In the genomic region with DNA sequence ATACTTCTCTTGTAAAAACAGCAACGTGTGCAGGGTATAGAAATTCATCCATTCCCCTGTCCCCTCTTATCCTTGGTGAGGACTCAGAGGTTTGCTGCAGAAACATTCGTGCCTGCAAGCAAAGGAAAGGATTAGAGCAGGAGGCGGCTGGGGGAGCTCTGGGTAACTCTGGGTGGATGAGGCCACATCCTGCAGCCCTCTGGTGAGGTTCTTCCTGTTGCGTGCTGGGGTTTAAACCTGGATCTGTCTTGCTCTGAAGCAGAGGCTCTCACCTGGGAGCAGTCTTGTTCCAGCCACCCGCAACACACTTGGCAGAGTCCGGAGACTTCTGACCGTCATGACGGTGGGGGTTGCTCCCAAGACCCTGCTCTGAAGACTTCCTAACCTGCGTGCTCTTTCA, we compare ENCODE assay signal across 19 cellular contexts.
"Had no signal": no experiment of that assay in that cellular context is flagged by ENCODE, and none has a peak within 500 bp of the region (broad histone marks: within the 10 kb centered on the region; RNA-seq: fewer than 3 reads in every experiment).

No MANE protein-coding gene starts in this region.

- H3K27ac Mint-ChIP-seq: activated CD4-positive, alpha-beta memory T cell treated with anti-CD3 and anti-CD28 coated beads for 36 hours; activated naive CD8-positive, alpha-beta T cell; brain; stimulated activated naive CD8-positive, alpha-beta T cell treated with anti-CD3 and anti-CD28 coated beads, Interleukin-15, amount 100 ng/mL, for 72 hours; T-helper 2 cell treated with Interferon-gamma antibody and Interleukin-4, amounts not matched to agents 5 μg/mL and 100 μg/mL, for 36 hours had no signal

- H3K27me3 ChIP-seq: colonic mucosa, sigmoid colon, testis, upper lobe of left lung had no signal

- H3K27ac ChIP-seq: colonic mucosa, parathyroid adenoma, sigmoid colon, testis had no signal

- H3K36me3 ChIP-seq: colonic mucosa, sigmoid colon had no signal

- DNase-seq: activated CD4-positive, alpha-beta memory T cell treated with anti-CD3 and anti-CD28 coated beads for 36 hours; activated CD4-positive, alpha-beta T cell treated with anti-CD3 and anti-CD28 coated beads for 1 hour; activated effector memory CD4-positive, alpha-beta T cell treated with anti-CD3 and anti-CD28 coated beads, Interleukin-2, amount 50 U/mL, for 16 hours; activated T-cell treated with anti-CD3 and anti-CD28 coated beads, Interleukin-2, amount 50 U/mL, for 4 hours; amygdala; central memory CD4-positive, alpha-beta T cell; colonic mucosa; foreskin fibroblast; head of caudate nucleus; sigmoid colon; stimulated activated CD4-positive, alpha-beta T cell treated with anti-CD3 and anti-CD28 coated beads, Interleukin-1b, Interleukin-23, amount 100 ng/mL, for 48 hours; stimulated activated naive CD8-positive, alpha-beta T cell treated with anti-CD3 and anti-CD28 coated beads, Interleukin-15, amount 100 ng/mL, for 72 hours; testis; upper lobe of left lung had no signal

- H3K27me3 Mint-ChIP-seq: activated CD4-positive, alpha-beta memory T cell treated with anti-CD3 and anti-CD28 coated beads for 36 hours; activated naive CD8-positive, alpha-beta T cell; stimulated activated naive CD8-positive, alpha-beta T cell treated with anti-CD3 and anti-CD28 coated beads, Interleukin-15, amount 100 ng/mL, for 72 hours had no signal

- H3K4me3 Mint-ChIP-seq: activated CD4-positive, alpha-beta memory T cell treated with anti-CD3 and anti-CD28 coated beads for 36 hours; activated naive CD8-positive, alpha-beta T cell; activated T-cell treated with anti-CD3 and anti-CD28 coated beads, Interleukin-2, amount 50 U/mL, for 4 hours; brain; stimulated activated naive CD8-positive, alpha-beta T cell treated with anti-CD3 and anti-CD28 coated beads, Interleukin-15, amount 100 ng/mL, for 72 hours; T-helper 2 cell treated with Interferon-gamma antibody and Interleukin-4, amounts not matched to agents 5 μg/mL and 100 μg/mL, for 36 hours had no signal

- H3K36me3 Mint-ChIP-seq: activated CD4-positive, alpha-beta memory T cell treated with anti-CD3 and anti-CD28 coated beads for 36 hours had no signal

- H3K9me3 ChIP-seq: colonic mucosa, sigmoid colon, testis, upper lobe of left lung had no signal

- H3K9ac ChIP-seq: parathyroid adenoma had no signal

- H2AFZ ChIP-seq: parathyroid adenoma had no signal

- H3K4me1 ChIP-seq: colonic mucosa had no signal

- H3K4me3 ChIP-seq: colonic mucosa, sigmoid colon, testis, upper lobe of left lung had no signal

- ATAC-seq: activated T-cell treated with anti-CD3 and anti-CD28 coated beads, Interleukin-2, amount 50 U/mL, for 4 hours; left lobe of liver; stimulated activated naive CD8-positive, alpha-beta T cell treated with anti-CD3 and anti-CD28 coated beads, Interleukin-15, amount 100 ng/mL, for 72 hours had no signal

- H3K9me3 Mint-ChIP-seq: activated CD4-positive, alpha-beta memory T cell treated with anti-CD3 and anti-CD28 coated beads for 36 hours; activated T-cell treated with anti-CD3 and anti-CD28 coated beads, Interleukin-2, amount 50 U/mL, for 4 hours; stimulated activated naive CD8-positive, alpha-beta T cell treated with anti-CD3 and anti-CD28 coated beads, Interleukin-15, amount 100 ng/mL, for 72 hours; T-helper 2 cell treated with Interferon-gamma antibody and Interleukin-4, amounts not matched to agents 5 μg/mL and 100 μg/mL, for 36 hours had no signal
